Comparison of ENCODE assay signal across 25 cellular contexts in the genomic region with DNA sequence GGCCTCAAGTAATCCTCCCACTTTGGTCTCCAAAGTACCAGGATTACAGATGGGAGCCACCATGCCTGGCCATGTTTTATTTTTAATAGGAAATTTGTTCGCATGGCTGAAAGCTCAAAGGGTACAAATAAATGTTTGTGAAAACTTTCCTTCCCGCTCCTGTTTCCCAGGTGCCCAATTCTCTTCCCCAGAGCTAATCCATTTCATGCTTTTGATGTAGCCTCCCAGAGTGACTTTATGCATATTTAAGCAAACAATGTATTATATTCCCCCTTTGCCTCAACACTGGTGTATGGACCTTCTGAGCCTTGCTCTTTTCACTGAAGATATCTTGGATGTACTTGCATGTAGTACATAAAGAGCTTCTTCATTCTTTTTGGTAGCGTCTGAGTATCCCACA.
"Had no signal": no experiment of that assay in that cellular context is flagged by ENCODE, and none has a peak within 500 bp of the region (broad histone marks: within the 10 kb centered on the region; RNA-seq: fewer than 3 reads in every experiment).

No MANE protein-coding gene starts in this region.

- H3K27ac Mint-ChIP-seq: dendritic cell treated with granulocyte-macrophage colony-stimulating factor and Interleukin-4, amounts not matched to agents 40 ng/mL and 50 ng/mL, for 4 days; effector memory CD8-positive, alpha-beta T cell; endodermal cell; mesothelial cell of epicardium; naive B cell had no signal

- ATAC-seq: effector memory CD8-positive, alpha-beta T cell; esophagus mucosa; gastrocnemius medialis; heart right ventricle; left cardiac atrium; left lung; left ventricle myocardium superior; lower lobe of right lung; mucosa of descending colon had no signal

- H3K9me3 Mint-ChIP-seq: dendritic cell treated with granulocyte-macrophage colony-stimulating factor and Interleukin-4, amounts not matched to agents 40 ng/mL and 50 ng/mL, for 4 days; effector memory CD8-positive, alpha-beta T cell; endodermal cell; mesothelial cell of epicardium; naive B cell had no signal

- H3K27me3 ChIP-seq: colonic mucosa, gastrocnemius medialis had no signal

- H3K27ac ChIP-seq: colonic mucosa, epithelial cell of prostate, esophagus squamous epithelium, gastrocnemius medialis, heart right ventricle, left lung, lower lobe of right lung had no signal

- H3K27me3 Mint-ChIP-seq: effector memory CD8-positive, alpha-beta T cell had no signal

- H3K36me3 Mint-ChIP-seq: mesothelial cell of epicardium, naive B cell had no signal

- DNase-seq: colonic mucosa; cortex of kidney; effector CD8-positive, alpha-beta T cell; effector memory CD8-positive, alpha-beta T cell; endodermal cell; erythroblast; esophagus squamous epithelium; foreskin fibroblast; foreskin melanocyte; gastrocnemius medialis; glutamatergic neuron; head of caudate nucleus; heart right ventricle; hippocampal formation; left cardiac atrium; left ventricle myocardium superior; lower lobe of right lung; mesenchymal stem cell; mucosa of descending colon; naive B cell had no signal

- H3K4me1 ChIP-seq: colonic mucosa, left lung, lower lobe of right lung had no signal

- H3K4me3 ChIP-seq: colonic mucosa, esophagus squamous epithelium, gastrocnemius medialis, heart right ventricle, left lung, lower lobe of right lung, mucosa of descending colon had no signal

- H3K4me3 Mint-ChIP-seq: dendritic cell treated with granulocyte-macrophage colony-stimulating factor and Interleukin-4, amounts not matched to agents 40 ng/mL and 50 ng/mL, for 4 days; effector memory CD8-positive, alpha-beta T cell; endodermal cell; mesothelial cell of epicardium; naive B cell had no signal

- H3K9me3 ChIP-seq: colonic mucosa, esophagus squamous epithelium, gastrocnemius medialis, heart right ventricle, left lung, lower lobe of right lung, mucosa of descending colon had no signal

- H3K36me3 ChIP-seq: colonic mucosa, esophagus squamous epithelium, gastrocnemius medialis, heart right ventricle, left lung, lower lobe of right lung had no signal

- H3K4me1 Mint-ChIP-seq: mesothelial cell of epicardium, naive B cell had no signal
